In the genomic region with DNA sequence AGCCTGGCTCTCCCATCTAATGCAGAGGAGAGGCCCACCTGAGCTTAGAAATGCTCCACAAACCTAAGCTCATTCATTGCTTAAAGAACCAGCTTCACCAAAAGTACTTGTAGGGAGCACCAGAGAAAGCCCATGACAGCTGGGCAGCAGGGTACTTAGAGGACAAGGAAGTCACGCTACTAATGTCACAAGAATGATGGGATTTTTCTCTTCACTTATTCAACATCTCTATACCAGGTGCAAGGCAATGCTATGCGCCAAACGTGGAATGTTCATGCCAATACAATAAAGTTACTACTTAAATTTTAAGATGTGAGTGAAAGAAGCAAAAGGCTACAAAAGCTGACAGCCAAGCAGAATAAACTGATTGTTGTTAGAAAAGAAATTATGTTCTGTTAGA, we compare ENCODE assay signal across 2 cellular contexts.
TF ChIP-seq lines count a peak whose summit lies in the region.

No MANE protein-coding gene starts in this region.

TF ChIP-seq in A549, 52 proteins besides CTCF, POLR2A, EP300 and RAD21:
- TF ChIP-seq, protein P1, sequence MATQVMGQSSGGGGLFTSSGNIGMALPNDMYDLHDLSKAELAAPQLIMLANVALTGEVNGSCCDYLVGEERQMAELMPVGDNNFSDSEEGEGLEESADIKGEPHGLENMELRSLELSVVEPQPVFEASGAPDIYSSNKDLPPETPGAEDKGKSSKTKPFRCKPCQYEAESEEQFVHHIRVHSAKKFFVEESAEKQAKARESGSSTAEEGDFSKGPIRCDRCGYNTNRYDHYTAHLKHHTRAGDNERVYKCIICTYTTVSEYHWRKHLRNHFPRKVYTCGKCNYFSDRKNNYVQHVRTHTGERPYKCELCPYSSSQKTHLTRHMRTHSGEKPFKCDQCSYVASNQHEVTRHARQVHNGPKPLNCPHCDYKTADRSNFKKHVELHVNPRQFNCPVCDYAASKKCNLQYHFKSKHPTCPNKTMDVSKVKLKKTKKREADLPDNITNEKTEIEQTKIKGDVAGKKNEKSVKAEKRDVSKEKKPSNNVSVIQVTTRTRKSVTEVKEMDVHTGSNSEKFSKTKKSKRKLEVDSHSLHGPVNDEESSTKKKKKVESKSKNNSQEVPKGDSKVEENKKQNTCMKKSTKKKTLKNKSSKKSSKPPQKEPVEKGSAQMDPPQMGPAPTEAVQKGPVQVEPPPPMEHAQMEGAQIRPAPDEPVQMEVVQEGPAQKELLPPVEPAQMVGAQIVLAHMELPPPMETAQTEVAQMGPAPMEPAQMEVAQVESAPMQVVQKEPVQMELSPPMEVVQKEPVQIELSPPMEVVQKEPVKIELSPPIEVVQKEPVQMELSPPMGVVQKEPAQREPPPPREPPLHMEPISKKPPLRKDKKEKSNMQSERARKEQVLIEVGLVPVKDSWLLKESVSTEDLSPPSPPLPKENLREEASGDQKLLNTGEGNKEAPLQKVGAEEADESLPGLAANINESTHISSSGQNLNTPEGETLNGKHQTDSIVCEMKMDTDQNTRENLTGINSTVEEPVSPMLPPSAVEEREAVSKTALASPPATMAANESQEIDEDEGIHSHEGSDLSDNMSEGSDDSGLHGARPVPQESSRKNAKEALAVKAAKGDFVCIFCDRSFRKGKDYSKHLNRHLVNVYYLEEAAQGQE (IDR thresholded peaks at IDR 0.05): no peak
- no peak for TF ChIP-seq TP53 (CRISPR knock-in tag; IDR thresholded peaks at IDR 0.05)
- TF ChIP-seq NPAS2 (CRISPR knock-in tag; IDR thresholded peaks at IDR 0.05; ENCODE audit: borderline replicate concordance): no peak
- TF ChIP-seq, protein P2, sequence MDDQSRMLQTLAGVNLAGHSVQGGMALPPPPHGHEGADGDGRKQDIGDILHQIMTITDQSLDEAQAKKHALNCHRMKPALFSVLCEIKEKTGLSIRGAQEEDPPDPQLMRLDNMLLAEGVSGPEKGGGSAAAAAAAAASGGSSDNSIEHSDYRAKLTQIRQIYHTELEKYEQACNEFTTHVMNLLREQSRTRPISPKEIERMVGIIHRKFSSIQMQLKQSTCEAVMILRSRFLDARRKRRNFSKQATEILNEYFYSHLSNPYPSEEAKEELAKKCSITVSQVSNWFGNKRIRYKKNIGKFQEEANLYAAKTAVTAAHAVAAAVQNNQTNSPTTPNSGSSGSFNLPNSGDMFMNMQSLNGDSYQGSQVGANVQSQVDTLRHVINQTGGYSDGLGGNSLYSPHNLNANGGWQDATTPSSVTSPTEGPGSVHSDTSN (IDR thresholded peaks at IDR 0.05): no peak

TF ChIP-seq in endothelial cell of umbilical vein, 7 proteins besides CTCF, POLR2A, EP300 and RAD21:
- no peak for TF ChIP-seq POLR2AphosphoS5 (IDR thresholded peaks at IDR 0.05; ENCODE audit: insufficient read depth, low read depth, low read length)
- no peak for TF ChIP-seq EZH2 (IDR thresholded peaks at IDR 0.05; ENCODE audit: borderline replicate concordance, low read depth, low read length, severe bottlenecking)
- TF ChIP-seq, protein P3, sequence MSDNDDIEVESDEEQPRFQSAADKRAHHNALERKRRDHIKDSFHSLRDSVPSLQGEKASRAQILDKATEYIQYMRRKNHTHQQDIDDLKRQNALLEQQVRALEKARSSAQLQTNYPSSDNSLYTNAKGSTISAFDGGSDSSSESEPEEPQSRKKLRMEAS (IDR thresholded peaks at IDR 0.05; ENCODE audit: insufficient read depth, insufficient read length): no peak
- TF ChIP-seq JUN (IDR thresholded peaks at IDR 0.05; ENCODE audit: borderline replicate concordance, insufficient read depth, insufficient read length, low read depth): no peak
- TF ChIP-seq FOS (IDR thresholded peaks at IDR 0.05; ENCODE audit: borderline replicate concordance, insufficient read depth, low read length): no peak
- TF ChIP-seq MYC (IDR thresholded peaks at IDR 0.05; ENCODE audit: low read depth, low read length): no peak
- TF ChIP-seq GATA2 (IDR thresholded peaks at IDR 0.05; ENCODE audit: insufficient read depth, insufficient read length, low read depth, low read length): no peak
